18 cellular contexts compared by ENCODE assay signal in the genomic region with DNA sequence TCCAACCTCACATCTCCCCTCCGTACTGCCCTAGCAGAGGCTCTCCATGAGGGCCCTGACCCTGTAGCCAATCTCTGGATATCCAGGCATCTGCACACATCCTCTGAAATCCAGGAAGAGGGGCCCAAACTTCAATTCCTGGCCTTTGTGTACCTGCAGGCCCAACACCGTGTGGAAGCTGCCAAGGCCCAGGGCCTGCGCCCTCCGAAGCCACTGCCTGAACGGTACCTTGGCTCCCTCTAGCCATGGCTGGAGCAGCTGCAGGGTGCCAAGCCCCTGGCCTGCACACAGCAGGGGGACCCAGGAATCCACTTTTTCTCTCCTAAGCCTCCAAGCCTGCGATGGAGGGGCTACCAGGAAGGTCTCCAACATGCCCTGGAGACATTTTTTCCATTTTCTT.
DNase-seq lines count a peak whose midpoint lies in the region; ATAC-seq, FAIRE-seq and TF ChIP-seq lines count a peak whose summit lies in the region.
"Had no signal": no experiment of that assay in that cellular context is flagged by ENCODE, and none has a peak within 500 bp of the region (broad histone marks: within the 10 kb centered on the region; RNA-seq: fewer than 3 reads in every experiment).

No MANE protein-coding gene starts in this region.

- no peak for TF ChIP-seq EP300 in HepG2 (IDR thresholded peaks at IDR 0.05; ENCODE audit: low read depth in 2 of 2, low read length in 2 of 2)
- TF ChIP-seq EP300 in HepG2 (CRISPR knock-in tag; IDR thresholded peaks at IDR 0.05; ENCODE audit: borderline replicate concordance) = no peak

- CTCF ChIA-PET in HepG2 (lab: Yijun Ruan, JAX; ENCODE audit: low intra/inter-chr PET ratio, low total read pairs) (no interaction called here), HCT116 (lab: Charles Lee) (no interaction called here)

- BruUV-seq in HepG2 (replicated peaks; lab: Mats Ljungman, UMichigan) = no TSS peak
- BruUV-seq in HCT116 (replicated peaks; lab: Mats Ljungman, UMichigan) = no TSS peak

- TF ChIP-seq CTCF in HepG2 (CRISPR knock-in tag; IDR thresholded peaks at IDR 0.05) = peak; percentile 38
- no peak for TF ChIP-seq CTCF in right lobe of liver (IDR thresholded peaks at IDR 0.05)
- 0 out of 6 replicates have a peak, but pooled peaks of 1 of the 3 experiments have one; percentile 10 for TF ChIP-seq CTCF in HCT116 (IDR thresholded peaks at IDR 0.05 in 2 of 3, conservative IDR thresholded peaks at IDR 0.05 in 1 of 3; ENCODE audit: borderline replicate concordance in 1 of 3, insufficient read depth in 1 of 3, low read depth in 2 of 3, low read length in 2 of 3)
- TF ChIP-seq CTCF in WERI-Rb-1 (IDR thresholded peaks at IDR 0.05; ENCODE audit: low read depth, low read length) = peak; percentile 63
- no peak for TF ChIP-seq CTCF in Peyer's patch (IDR thresholded peaks at IDR 0.05)

- H3K9me2 ChIP-seq in HCT116 (ENCODE audit: insufficient read depth) = no peaks in the 10 kb centered on the region

- ATAC-seq in HepG2 = peak; percentile 93
- no peak for ATAC-seq in right lobe of liver
- ATAC-seq in HCT116 = no peak
- ATAC-seq: A549 had no signal

- no peak for FAIRE-seq in HepG2 (lab: Jason Lieb, UNC)
- FAIRE-seq: A549, GM12891 had no signal

- in situ Hi-C loops in HepG2 (cut with HindIII; ENCODE audit: extremely low pct_ligation_motif_present, low pct_unique_long_range_greater_than_20kb) = no loop called here

- H3K36me3 ChIP-seq in HepG2 (replicated peaks in 1 of 2; ENCODE audit: control insufficient read depth in 1 of 2, insufficient read depth in 2 of 2, low read length in 2 of 2) (no peaks in the 10 kb centered on the region), right lobe of liver (no peaks in the 10 kb centered on the region), HCT116 (ENCODE audit: control insufficient read depth in 1 of 2, insufficient read depth in 2 of 2, low read length in 2 of 2) (no peaks in the 10 kb centered on the region), WERI-Rb-1 (no peaks in the 10 kb centered on the region), neuronal stem cell (replicated peaks in 1 of 2; ENCODE audit: control insufficient read depth in 2 of 2, insufficient read depth in 2 of 2, low read length in 2 of 2) (no peaks in the 10 kb centered on the region), Peyer's patch (no peaks in the 10 kb centered on the region)

- H2BK120ac ChIP-seq in neuronal stem cell (ENCODE audit: low read depth, low read length) = no peak overlapping the region

- H3K4ac ChIP-seq in neuronal stem cell (ENCODE audit: low read length) = no peak overlapping the region

- TF ChIP-seq RAD21 in HepG2 (CRISPR knock-in tag; IDR thresholded peaks at IDR 0.05) (no peak), HCT116 (IDR thresholded peaks at IDR 0.05; ENCODE audit: low read depth) (peak; percentile 10; the same call in 1 of the 2 replicates)

- RAD21 ChIA-PET in HCT116 (lab: Charles Lee; ENCODE audit: low non-redundant PET in 1 of 2, low total read pairs in 2 of 2, uncharacterized antibody in 2 of 2, unreplicated experiment in 2 of 2) = no interaction called here

- H3K23ac ChIP-seq in neuronal stem cell (ENCODE audit: low read depth, low read length, poor library complexity) = no peak overlapping the region

- H4K20me1 ChIP-seq in HepG2 (ENCODE audit: insufficient read depth, low read length) (no peaks in the 10 kb centered on the region), HCT116 (ENCODE audit: insufficient read depth) (no peaks in the 10 kb centered on the region)

- no peak for TF ChIP-seq POLR2A in HepG2 (IDR thresholded peaks at IDR 0.05; ENCODE audit: insufficient read depth in 1 of 2, low read depth in 2 of 2, low read length in 2 of 2)
- TF ChIP-seq POLR2A in right lobe of liver (IDR thresholded peaks at IDR 0.05) = no peak
- TF ChIP-seq POLR2A in HCT116 (IDR thresholded peaks at IDR 0.05; ENCODE audit: borderline replicate concordance, extremely low read depth, insufficient read depth, insufficient read length) = no peak
- no peak for TF ChIP-seq POLR2A in Peyer's patch (IDR thresholded peaks at IDR 0.05)

- no peak overlapping the region for H3K14ac ChIP-seq in neuronal stem cell (ENCODE audit: low read length)

- no peak overlapping the region for H2BK15ac ChIP-seq in neuronal stem cell (ENCODE audit: low read length)

- no peak overlapping the region for H2AK5ac ChIP-seq in neuronal stem cell (ENCODE audit: low read depth, low read length)

- no peak overlapping the region for H2AFZ ChIP-seq in HepG2 (ENCODE audit: low read length)
- H2AFZ ChIP-seq in HCT116 (ENCODE audit: low read depth, low read length, poor library complexity, severe bottlenecking) = no peak overlapping the region
- no peak overlapping the region for H2AFZ ChIP-seq in neuronal stem cell (ENCODE audit: low read length)
- H2AFZ ChIP-seq: PC-9 had no signal

- intact Hi-C loops in HepG2 (cut with micrococcal nuclease; ENCODE audit: unreplicated experiment) (no loop called here), right lobe of liver (cut with DNase I) (no loop called here), HCT116 (cut with micrococcal nuclease) (no loop called here)

- no peak overlapping the region for H3K4me3 ChIP-seq in HepG2 (replicated peaks in 1 of 3; ENCODE audit: insufficient read depth in 1 of 3, low read depth in 2 of 3, low read length in 3 of 3)
- H3K4me3 ChIP-seq in right lobe of liver = no peak overlapping the region
- no peak overlapping the region for H3K4me3 ChIP-seq in HCT116 (replicated peaks in 1 of 2; ENCODE audit: low read depth in 1 of 2, low read length in 2 of 2)
- no peak overlapping the region for H3K4me3 ChIP-seq in WERI-Rb-1 (ENCODE audit: low read depth, low read length)
- H3K4me3 ChIP-seq in neuronal stem cell (ENCODE audit: low read length in 2 of 2) = peak overlapping the region in 1 of 2 donors; percentile 25
- H3K4me3 ChIP-seq in Peyer's patch = no peak overlapping the region
- H3K4me3 ChIP-seq: A549, PC-9 had no signal

- H3K27ac ChIP-seq in HepG2 (ENCODE audit: extremely low read length, insufficient read depth, low read length) (no peak overlapping the region), right lobe of liver (no peak overlapping the region), HCT116 (ENCODE audit: low read depth, low read length) (no peak overlapping the region), WERI-Rb-1 (no peak overlapping the region), neuronal stem cell (replicated peaks; ENCODE audit: low read length) (no peak overlapping the region), Peyer's patch (no peak overlapping the region)
- H3K27ac ChIP-seq: A549, PC-9 had no signal

- DNase-seq in HepG2 (ENCODE audit: low spot score) = no peak
- no peak for DNase-seq in right lobe of liver
- no peak for DNase-seq in HCT116 (ENCODE audit: low read depth, low spot score)
- peak; percentile 39 for DNase-seq in WERI-Rb-1
- DNase-seq in neuronal stem cell (ENCODE audit: low spot score) = no peak
- no peak for DNase-seq in NAMALWA (ENCODE audit: low spot score)
- no peak for DNase-seq in T1000 (lab: John Stamatoyannopoulos, UW)
- no peak for DNase-seq in Peyer's patch
- DNase-seq: COR-L47, GOT3, IMR-90, MV-4-11, NCI-H1417 treated with DMSO at 0.1 percent for 48 hours, NCI-H2029, NCI-H748 treated with DMSO at 0.1 percent for 48 hours, PC-9 had no signal

- H3K79me2 ChIP-seq in HepG2 (ENCODE audit: insufficient read depth, low read length) = no peaks in the 10 kb centered on the region
- no peaks in the 10 kb centered on the region for H3K79me2 ChIP-seq in HCT116 (ENCODE audit: insufficient read depth, low read length)

- H3K9ac ChIP-seq in HepG2 (ENCODE audit: insufficient read depth, low read depth, low read length) = no peak overlapping the region
- no peak overlapping the region for H3K9ac ChIP-seq in HCT116 (ENCODE audit: low read length)
- no peak overlapping the region for H3K9ac ChIP-seq in neuronal stem cell (ENCODE audit: low read depth, low read length, poor library complexity)

- H3K18ac ChIP-seq in neuronal stem cell (ENCODE audit: low read length) = peak overlapping the region; percentile 17

- H3K4me1 ChIP-seq in HepG2 (ENCODE audit: insufficient read depth, low read length) = no peaks in the 10 kb centered on the region
- H3K4me1 ChIP-seq in right lobe of liver = no peaks in the 10 kb centered on the region
- H3K4me1 ChIP-seq in HCT116 (ENCODE audit: control insufficient read depth in 1 of 2, insufficient read depth in 2 of 2, low read length in 2 of 2) = no peaks in the 10 kb centered on the region
- H3K4me1 ChIP-seq in neuronal stem cell (ENCODE audit: control insufficient read depth in 2 of 2, insufficient read depth in 1 of 2, low read depth in 1 of 2, low read length in 2 of 2) = no peaks in the 10 kb centered on the region
- no peaks in the 10 kb centered on the region for H3K4me1 ChIP-seq in Peyer's patch
- H3K4me1 ChIP-seq: A549 had no signal

- H3K27me3 ChIP-seq in HepG2 (ENCODE audit: control insufficient read depth in 1 of 2, insufficient read depth in 2 of 2, low read length in 2 of 2) = no peaks in the 10 kb centered on the region
- no peaks in the 10 kb centered on the region for H3K27me3 ChIP-seq in right lobe of liver
- no peaks in the 10 kb centered on the region for H3K27me3 ChIP-seq in HCT116 (ENCODE audit: insufficient read depth, low read length)
- no peaks in the 10 kb centered on the region for H3K27me3 ChIP-seq in WERI-Rb-1 (ENCODE audit: insufficient read depth, low read depth, severe bottlenecking)
- no peaks in the 10 kb centered on the region for H3K27me3 ChIP-seq in neuronal stem cell (ENCODE audit: control insufficient read depth in 3 of 3, insufficient read depth in 3 of 3, low read depth in 1 of 3, low read length in 3 of 3)
- H3K27me3 ChIP-seq in Peyer's patch = no peaks in the 10 kb centered on the region

- H3K4me2 ChIP-seq in HepG2 (ENCODE audit: low read depth, low read length) = no peak overlapping the region
- H3K4me2 ChIP-seq in HCT116 (ENCODE audit: low read length) = no peak overlapping the region
- no peak overlapping the region for H3K4me2 ChIP-seq in neuronal stem cell (ENCODE audit: insufficient read depth, low read length, poor library complexity, severe bottlenecking)
- H3K4me2 ChIP-seq: A549, PC-9 had no signal

- no peaks in the 10 kb centered on the region; the same call in 1 of the 2 replicates for H3K9me3 ChIP-seq in HepG2 (ENCODE audit: low read length)
- no peaks in the 10 kb centered on the region for H3K9me3 ChIP-seq in right lobe of liver
- no peaks in the 10 kb centered on the region for H3K9me3 ChIP-seq in HCT116 (ENCODE audit: control insufficient read depth in 1 of 2, insufficient read depth in 1 of 2, low read depth in 1 of 2, low read length in 2 of 2)
- no peaks in the 10 kb centered on the region for H3K9me3 ChIP-seq in WERI-Rb-1 (ENCODE audit: severe bottlenecking)
- no peaks in the 10 kb centered on the region for H3K9me3 ChIP-seq in neuronal stem cell (replicated peaks in 1 of 2; ENCODE audit: control insufficient read depth in 2 of 2, insufficient read depth in 1 of 2, low read depth in 1 of 2, low read length in 2 of 2)
- H3K9me3 ChIP-seq in Peyer's patch = no peaks in the 10 kb centered on the region
- H3K9me3 ChIP-seq: A549 had no signal

- no peaks in the 10 kb centered on the region for H3K79me1 ChIP-seq in neuronal stem cell (ENCODE audit: low read depth, low read length)

- no peak overlapping the region for H4K91ac ChIP-seq in neuronal stem cell (ENCODE audit: low read depth, low read length, poor library complexity)

- no peak overlapping the region for H4K8ac ChIP-seq in neuronal stem cell (ENCODE audit: low read depth, low read length)

- POLR2A ChIA-PET in HepG2 (lab: Yijun Ruan, JAX) = no interaction called here
- POLR2A ChIA-PET in HCT116 (lab: Charles Lee) = no interaction called here

- no peak overlapping the region for H2BK12ac ChIP-seq in neuronal stem cell (ENCODE audit: low read length)

- no peak overlapping the region for H2BK5ac ChIP-seq in neuronal stem cell (ENCODE audit: low read length)

- 5% methylated on average over 3 of the region's 6 CpGs for WGBS in HepG2 (ENCODE audit: low lambda C conversion rate)
- WGBS in right lobe of liver (ENCODE audit: insufficient coverage, low coverage, low lambda C conversion rate, missing lambda C conversion rate) = 38% methylated on average over 1 of the region's 6 CpGs
- no CpG with 5 or more reads among the region's 6 CpGs for WGBS in neuronal stem cell (ENCODE audit: extremely low coverage in 2 of 2, insufficient read length in 2 of 2, insufficient replicate concordance in 1 of 2), 2 donors

Comparison
In these comparisons a context has a peak if more than half of its experiments do, and no peak if none do; other contexts are left out.
1. CTCF ChIP-seq: peak in HepG2 (single experiment) and WERI-Rb-1 (single experiment); none in right lobe of liver (0 of 4) and Peyer's patch (0 of 6).
2. Of the 20 proteins assayed by ChIP-seq in both HepG2 and HCT116: peak only in HepG2: none; only in HCT116: RAD21; in both: none; in neither: 18; mixed calls (peak in some experiments, not most) for 1.